In the genomic region with DNA sequence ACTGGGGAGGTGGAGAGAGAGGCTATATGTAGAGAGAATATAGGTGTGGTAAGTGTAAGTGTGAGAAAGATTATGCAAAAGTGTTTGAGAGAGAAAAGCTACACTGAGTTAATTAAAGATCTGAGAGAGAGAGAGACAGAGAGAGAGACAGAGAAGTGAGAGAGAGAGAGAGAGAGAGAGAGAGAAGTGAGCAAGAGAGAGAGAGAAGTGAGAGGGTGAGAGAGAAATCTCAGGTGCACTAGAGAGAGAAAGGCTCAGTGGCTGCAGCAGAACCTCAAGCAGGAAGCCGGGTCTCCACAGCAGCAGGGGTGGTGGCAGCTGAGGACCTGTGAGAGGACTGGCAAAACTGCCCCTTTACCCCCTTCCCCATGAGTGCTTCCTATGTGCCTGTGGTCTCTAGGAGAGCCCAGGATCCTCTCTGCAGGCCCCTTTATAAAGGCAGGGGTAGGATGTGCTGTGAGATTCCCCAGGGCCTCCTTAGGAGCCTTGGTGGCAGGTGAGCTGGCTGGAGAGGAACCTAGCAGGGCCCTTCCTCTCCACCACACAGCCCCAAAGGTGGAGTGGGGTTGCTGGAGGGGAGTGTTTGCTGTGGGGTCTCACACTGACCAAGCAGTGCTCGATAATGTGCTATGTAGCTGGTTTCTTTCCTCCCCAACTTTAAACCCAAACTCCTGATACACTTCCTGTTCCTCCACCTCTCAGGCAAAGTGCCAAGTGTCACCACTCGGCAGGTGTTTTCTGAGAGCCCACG, we compare ENCODE assay signal across 9 cellular contexts. TPM values are rescaled to one million over a fixed set of nuclear protein-coding genes. Genes with fewer than 3 reads are reported as not detected.
DNase-seq lines count a peak whose midpoint lies in the region; ATAC-seq and TF ChIP-seq lines count a peak whose summit lies in the region.
"Had no signal": no experiment of that assay in that cellular context is flagged by ENCODE, and none has a peak within 500 bp of the region (broad histone marks: within the 10 kb centered on the region; RNA-seq: fewer than 3 reads in every experiment).

No MANE protein-coding gene starts in this region.

- CTCF ChIA-PET in RWPE1 (lab: Yijun Ruan, JAX): no interaction called here

- H3K27ac ChIP-seq in RWPE1: no peak overlapping the region

- H3K27ac Mint-ChIP-seq in activated T-helper 2 cell treated with anti-CD3 and anti-CD28 coated beads, Interferon-gamma antibody, Interleukin-2, Interleukin-4, amounts not matched to agents 10 μg/mL and 5 μg/mL and 100 μg/mL, durations not matched to agents 14 hours and 24 hours and 36 hours: peak overlapping the region; percentile 33

- no peaks in the 10 kb centered on the region for H3K27me3 Mint-ChIP-seq in activated T-helper 2 cell treated with anti-CD3 and anti-CD28 coated beads, Interferon-gamma antibody, Interleukin-2, Interleukin-4, amounts not matched to agents 10 μg/mL and 5 μg/mL and 100 μg/mL, durations not matched to agents 14 hours and 24 hours and 36 hours (ENCODE audit: low read depth)

- POLR2A ChIA-PET in RWPE1 (lab: Yijun Ruan, JAX; ENCODE audit: low non-redundant PET): no interaction called here

- H3K4me1 Mint-ChIP-seq in activated T-helper 2 cell treated with anti-CD3 and anti-CD28 coated beads, Interferon-gamma antibody, Interleukin-2, Interleukin-4, amounts not matched to agents 10 μg/mL and 5 μg/mL and 100 μg/mL, durations not matched to agents 14 hours and 24 hours and 36 hours (ENCODE audit: low read depth): peaks cover 8% of the 10 kb centered on the region

- H3K9me3 Mint-ChIP-seq in activated T-helper 2 cell treated with anti-CD3 and anti-CD28 coated beads, Interferon-gamma antibody, Interleukin-2, Interleukin-4, amounts not matched to agents 10 μg/mL and 5 μg/mL and 100 μg/mL, durations not matched to agents 14 hours and 24 hours and 36 hours: no peaks in the 10 kb centered on the region

- no peak overlapping the region for H3K4me3 Mint-ChIP-seq in activated T-helper 2 cell treated with anti-CD3 and anti-CD28 coated beads, Interferon-gamma antibody, Interleukin-2, Interleukin-4, amounts not matched to agents 10 μg/mL and 5 μg/mL and 100 μg/mL, durations not matched to agents 14 hours and 24 hours and 36 hours (ENCODE audit: low read depth)

- peak; percentile 16 for DNase-seq in activated T-helper 2 cell treated with anti-CD3 and anti-CD28 coated beads, Interferon-gamma antibody, Interleukin-2, Interleukin-4, amounts not matched to agents 10 μg/mL and 5 μg/mL and 100 μg/mL, durations not matched to agents 14 hours and 24 hours and 36 hours (ENCODE audit: low spot score)
- peak; percentile 6 for DNase-seq in stimulated activated CD8-positive, alpha-beta memory T cell treated with anti-CD3 and anti-CD28 coated beads, Interleukin-12 subunit alpha, Interleukin-12 subunit beta, amount 100 ng/mL, for 1 hour (ENCODE audit: low read depth)
- DNase-seq in NCI-H524 (lab: John Stamatoyannopoulos, UW) (no peak), RWPE1 (ENCODE audit: low spot score) (no peak), NCI-H187 (lab: John Stamatoyannopoulos, UW) (no peak), NCI-H82 treated with DMSO at 0.1 percent for 48 hours (lab: John Stamatoyannopoulos, UW; ENCODE audit: unreplicated experiment) (no peak)
- DNase-seq: hypothalamus had no signal

- ATAC-seq in GM19395 (IDR thresholded peaks at IDR 0.05; ENCODE audit: unreplicated experiment) (peak; percentile 74), HG03520 (IDR thresholded peaks at IDR 0.05; ENCODE audit: unreplicated experiment) (peak; percentile 50)

- no peak for TF ChIP-seq CTCF in RWPE1 (conservative IDR thresholded peaks at IDR 0.05; ENCODE audit: low read depth)

- intact Hi-C loops in activated T-helper 2 cell treated with anti-CD3 and anti-CD28 coated beads, Interferon-gamma antibody, Interleukin-2, Interleukin-4, amounts not matched to agents 10 μg/mL and 5 μg/mL and 100 μg/mL, durations not matched to agents 14 hours and 24 hours and 36 hours (cut with micrococcal nuclease): no loop called here

- no peaks in the 10 kb centered on the region for H3K36me3 Mint-ChIP-seq in activated T-helper 2 cell treated with anti-CD3 and anti-CD28 coated beads, Interferon-gamma antibody, Interleukin-2, Interleukin-4, amounts not matched to agents 10 μg/mL and 5 μg/mL and 100 μg/mL, durations not matched to agents 14 hours and 24 hours and 36 hours (ENCODE audit: low read depth)

RNA-seq across cellular contexts. Expression of a gene that starts 52.6 kb away (rescaled TPM):
- total RNA-seq in activated T-helper 2 cell treated with anti-CD3 and anti-CD28 coated beads, Interferon-gamma antibody, Interleukin-2, Interleukin-4, amounts not matched to agents 10 μg/mL and 5 μg/mL and 100 μg/mL, durations not matched to agents 14 hours and 24 hours and 36 hours: 1.2 and 1.8 TPM in 2 replicates

Comparison
In these comparisons a context has a peak if more than half of its experiments do, and no peak if none do; other contexts are left out.
1. DNase-seq: peak in activated T-helper 2 cell treated with anti-CD3 and anti-CD28 coated beads, Interferon-gamma antibody, Interleukin-2, Interleukin-4, amounts not matched to agents 10 μg/mL and 5 μg/mL and 100 μg/mL, durations not matched to agents 14 hours and 24 hours and 36 hours (single experiment) and stimulated activated CD8-positive, alpha-beta memory T cell treated with anti-CD3 and anti-CD28 coated beads, Interleukin-12 subunit alpha, Interleukin-12 subunit beta, amount 100 ng/mL, for 1 hour (single experiment); none in NCI-H524 (0 of 2), RWPE1 (single experiment), NCI-H187 (0 of 2) and NCI-H82 treated with DMSO at 0.1 percent for 48 hours (single experiment).